8 cellular contexts compared by ENCODE assay signal in the genomic region with DNA sequence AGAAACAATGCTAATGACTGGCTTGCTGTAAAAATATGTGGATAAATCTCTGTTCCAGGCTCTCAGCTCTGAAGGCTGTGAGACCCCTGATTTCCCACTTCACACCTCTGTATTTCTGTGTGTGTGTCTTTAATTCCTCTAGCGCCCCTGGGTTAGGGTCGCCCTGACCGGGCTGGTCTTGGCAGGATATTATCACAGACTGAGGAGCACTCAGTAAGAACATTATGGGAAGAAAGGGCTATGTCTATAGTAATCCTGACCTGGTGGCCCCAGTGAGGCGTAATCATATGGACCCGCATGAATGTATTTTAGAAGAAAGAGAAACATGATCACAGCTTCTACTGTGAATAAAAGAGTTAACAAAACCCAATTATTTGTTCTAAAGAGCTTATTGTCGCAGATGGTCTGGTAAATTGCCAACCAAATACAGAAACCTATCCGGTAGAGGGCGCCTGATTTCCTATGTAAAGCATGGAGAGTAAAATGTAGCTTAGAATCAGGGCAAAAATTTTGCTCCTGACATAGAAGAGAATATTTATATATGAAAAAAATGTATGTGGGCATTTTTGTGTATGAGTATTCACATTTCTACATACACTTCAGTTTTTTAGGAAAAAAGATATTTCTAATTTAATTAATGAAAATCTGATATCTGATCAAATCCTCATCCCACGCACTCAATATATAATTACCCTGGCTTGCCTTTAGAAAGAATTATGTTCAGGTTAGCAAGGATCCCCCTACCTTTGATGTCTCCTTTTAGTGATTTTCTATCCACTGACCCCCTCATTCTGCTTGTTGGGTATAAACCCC. TPM values are rescaled to one million over a fixed set of nuclear protein-coding genes. Genes with fewer than 3 reads are reported as not detected.
DNase-seq lines count a peak whose midpoint lies in the region; ATAC-seq and TF ChIP-seq lines count a peak whose summit lies in the region.

No MANE protein-coding gene starts in this region.

- no peaks in the 10 kb centered on the region for H3K9me3 Mint-ChIP-seq in activated naive CD4-positive, alpha-beta T cell treated with anti-CD3 and anti-CD28 coated beads for 36 hours

- no peaks in the 10 kb centered on the region for H3K4me1 Mint-ChIP-seq in activated naive CD4-positive, alpha-beta T cell treated with anti-CD3 and anti-CD28 coated beads for 36 hours (ENCODE audit: low read depth)

- H3K4me3 ChIP-seq in AG10803 (ENCODE audit: low read length) (no peak overlapping the region), iPS DF 6.9 (ENCODE audit: low read length) (no peak overlapping the region)

- H3K36me3 ChIP-seq in iPS DF 6.9 (ENCODE audit: control insufficient read depth, insufficient read depth, low read length): no peaks in the 10 kb centered on the region

- no peaks in the 10 kb centered on the region for H3K9me3 ChIP-seq in iPS DF 6.9 (ENCODE audit: control insufficient read depth, insufficient read depth, low read length)

- TF ChIP-seq CTCF in AG10803 (conservative IDR thresholded peaks at IDR 0.05; ENCODE audit: low read length): peak; percentile 79
- TF ChIP-seq CTCF in GM12873 (IDR thresholded peaks at IDR 0.05; ENCODE audit: insufficient read depth, low read depth, low read length, missing control alignments): peak; percentile 54

- intact Hi-C loops in activated naive CD4-positive, alpha-beta T cell treated with anti-CD3 and anti-CD28 coated beads for 36 hours (cut with micrococcal nuclease): loop anchor here (1.0 kb wide), 2 partner anchors 21 to 355 kb away; no protein-coding TSS in a partner anchor

- peaks cover 9% of the 10 kb centered on the region for H3K27me3 Mint-ChIP-seq in activated naive CD4-positive, alpha-beta T cell treated with anti-CD3 and anti-CD28 coated beads for 36 hours (ENCODE audit: low read depth)

- H3K27ac Mint-ChIP-seq in activated naive CD4-positive, alpha-beta T cell treated with anti-CD3 and anti-CD28 coated beads for 36 hours: no peak overlapping the region

- no peaks in the 10 kb centered on the region for H3K27me3 ChIP-seq in iPS DF 6.9 (ENCODE audit: control insufficient read depth, insufficient read depth, low read length)

- DNase-seq in AG10803 (ENCODE audit: low read depth): peak; percentile 79
- peak; percentile 49 for DNase-seq in NCI-H460 (ENCODE audit: extremely low read depth, low read depth)
- DNase-seq in activated naive CD4-positive, alpha-beta T cell treated with anti-CD3 and anti-CD28 coated beads for 36 hours: peak; percentile 72
- DNase-seq in iPS DF 6.9 (ENCODE audit: low read depth, low spot score): peak; percentile 47
- peak; percentile 14 for DNase-seq in stimulated activated CD8-positive, alpha-beta memory T cell treated with anti-CD3 and anti-CD28 coated beads, Interleukin-15, amount 100 ng/mL, for 1 hour (ENCODE audit: low read depth)
- DNase-seq in GM19238 (ENCODE audit: insufficient read length, low spot score): no peak

- no peaks in the 10 kb centered on the region; the same call in 1 of the 2 replicates for H3K4me1 ChIP-seq in iPS DF 6.9 (ENCODE audit: control insufficient read depth, insufficient read depth, low read length)

- CTCF ChIA-PET in activated naive CD4-positive, alpha-beta T cell treated with anti-CD3 and anti-CD28 coated beads for 36 hours (lab: Charles Lee): interaction anchor here (0.7 to 3.1 kb wide), 32 partner anchors 10 to 799 kb away, joined by 3 to 28 read pairs (median 4); partner anchors contain the start of gene KLHL9

- no CpG with 5 or more reads among the region's 9 CpGs for WGBS in iPS DF 6.9 (ENCODE audit: insufficient coverage, insufficient read length)

- H3K27ac ChIP-seq in iPS DF 6.9 (ENCODE audit: low read length): no peak overlapping the region

- H3K4me3 Mint-ChIP-seq in activated naive CD4-positive, alpha-beta T cell treated with anti-CD3 and anti-CD28 coated beads for 36 hours: no peak overlapping the region

- no peak for ATAC-seq in HG03565 (IDR thresholded peaks at IDR 0.05; ENCODE audit: unreplicated experiment)

- H3K36me3 Mint-ChIP-seq in activated naive CD4-positive, alpha-beta T cell treated with anti-CD3 and anti-CD28 coated beads for 36 hours (ENCODE audit: low read depth): no peaks in the 10 kb centered on the region

RNA-seq across cellular contexts. Expression of gene IFNA1, which starts 5.8 kb away (rescaled TPM):
- total RNA-seq in NCI-H460 (2014; rRNA removed; shearing (Covaris generic)): not detected in 2 replicates
- not detected in 2 replicates for polyA plus RNA-seq in NCI-H460 (2014; cell fraction: nucleus; rRNA removed)
- total RNA-seq in activated naive CD4-positive, alpha-beta T cell treated with anti-CD3 and anti-CD28 coated beads for 36 hours: not detected

RNA-seq across cellular contexts. Expression of gene IFNA8, which starts 25.5 kb away (rescaled TPM):
- not detected in 2 replicates for total RNA-seq in NCI-H460 (2014; rRNA removed; shearing (Covaris generic))
- not detected in 2 replicates for polyA plus RNA-seq in NCI-H460 (2014; cell fraction: nucleus; rRNA removed)
- not detected for total RNA-seq in activated naive CD4-positive, alpha-beta T cell treated with anti-CD3 and anti-CD28 coated beads for 36 hours

RNA-seq across cellular contexts. Expression of gene IFNE, which starts 47.7 kb away (rescaled TPM):
- total RNA-seq in NCI-H460 (2014; rRNA removed; shearing (Covaris generic)): 0.38 and 0.87 TPM in 2 replicates
- polyA plus RNA-seq in NCI-H460 (2014; cell fraction: nucleus; rRNA removed): 1.3 and 6.2 TPM in 2 replicates
- not detected for total RNA-seq in activated naive CD4-positive, alpha-beta T cell treated with anti-CD3 and anti-CD28 coated beads for 36 hours

RNA-seq across cellular contexts. Expression of gene IFNA2, which starts 49.2 kb away (rescaled TPM):
- not detected in 2 replicates for total RNA-seq in NCI-H460 (2014; rRNA removed; shearing (Covaris generic))
- polyA plus RNA-seq in NCI-H460 (2014; cell fraction: nucleus; rRNA removed): not detected in 2 replicates
- not detected for total RNA-seq in activated naive CD4-positive, alpha-beta T cell treated with anti-CD3 and anti-CD28 coated beads for 36 hours
